In genomic region chr2:12717191-12717987, GRCh38 we compare ENCODE assay signal across 8 cellular contexts. TPM values are rescaled to one million over a fixed set of nuclear protein-coding genes. Genes with fewer than 3 reads are reported as not detected.
DNase-seq lines count a peak whose midpoint lies in the region; ATAC-seq, FAIRE-seq and TF ChIP-seq lines count a peak whose summit lies in the region.

No MANE protein-coding gene starts in this region.

- BruUV-seq in GM12878 (replicated peaks; lab: Mats Ljungman, UMichigan), result TSS peak; percentile 58

- H3K9me3 ChIP-seq in MM.1S (replicated peaks; ENCODE audit: insufficient read depth, low read length) (no peaks in the 10 kb centered on the region), GM12878 (replicated peaks; ENCODE audit: control insufficient read depth, insufficient read depth, low read length) (no peaks in the 10 kb centered on the region), skeletal muscle satellite cell (replicated peaks; ENCODE audit: low read length) (no peaks in the 10 kb centered on the region)

- TF ChIP-seq RAD21 in GM12878 (IDR thresholded peaks at IDR 0.05; ENCODE audit: insufficient read depth, low read depth, low read length), result peak; percentile 34; the same call in 1 of the 2 replicates

- TF ChIP-seq POLR2A in GM12878 (IDR thresholded peaks at IDR 0.05; ENCODE audit: low read depth, low read length), result no peak

- POLR2A ChIA-PET in GM12878 (lab: Charles Lee), result interaction anchor here (0.5 to 1.1 kb wide), 3 partner anchors 422 to 845 kb away, joined by 3 to 6 read pairs (median 6); no protein-coding TSS in a partner anchor

- H3K79me2 ChIP-seq in MM.1S (ENCODE audit: low read length) (0 out of 2 replicates have a peak, but pooled peaks cover 4% of the 10 kb centered on the region), GM12878 (ENCODE audit: control insufficient read depth, insufficient read depth, low read length) (no peaks in the 10 kb centered on the region)

- H3K9ac ChIP-seq in MM.1S (ENCODE audit: low read length) (peak overlapping the region; percentile 70), GM12878 (ENCODE audit: control insufficient read depth, insufficient read depth, low read length) (peak overlapping the region; percentile 50; the same call in 1 of the 2 replicates), skeletal muscle satellite cell (ENCODE audit: low read depth, low read length) (peak overlapping the region; percentile 90)

- SMC1A ChIA-PET in GM12878 (lab: Charles Lee; ENCODE audit: uncharacterized antibody, unreplicated experiment), result interaction anchor here (0.7 to 5.0 kb wide), 16 partner anchors 10 to 888 kb away, joined by 3 to 48 read pairs (median 5); no protein-coding TSS in a partner anchor

- H3K27me3 ChIP-seq in MM.1S (replicated peaks; ENCODE audit: insufficient read depth, low read length) (no peaks in the 10 kb centered on the region), GM12878 (replicated peaks in 1 of 2; ENCODE audit: control insufficient read depth in 2 of 2, insufficient read depth in 2 of 2, low read length in 1 of 2) (peaks cover 0 to 18% of the 10 kb centered on the region in 2 experiments; a peak in 2 of 4 replicates), skeletal muscle satellite cell (ENCODE audit: control insufficient read depth, insufficient read depth, low read length) (no peaks in the 10 kb centered on the region)

- CTCF ChIA-PET in GM12878 (lab: Yijun Ruan, JAX), result interaction anchor here (0.6 to 4.2 kb wide), 26 partner anchors 8 to 1269 kb away, joined by 3 to 65 read pairs (median 5); no protein-coding TSS in a partner anchor

- H2AFZ ChIP-seq in MM.1S (ENCODE audit: low read length), result peak overlapping the region; percentile 93
- peak overlapping the region; percentile 68 for H2AFZ ChIP-seq in GM12878 (ENCODE audit: control insufficient read depth, low read depth, low read length)

- H3K4me1 ChIP-seq in MM.1S (ENCODE audit: low read length), result 0 out of 2 replicates have a peak, but pooled peaks cover 3% of the 10 kb centered on the region
- peaks cover 3% of the 10 kb centered on the region; the same call in 1 of the 2 replicates for H3K4me1 ChIP-seq in GM12878 (ENCODE audit: control insufficient read depth, insufficient read depth, low read length)
- peaks cover 54% of the 10 kb centered on the region for H3K4me1 ChIP-seq in skeletal muscle satellite cell (ENCODE audit: control insufficient read depth, insufficient read depth, low read length)

- no peak for TF ChIP-seq EP300 in GM12878 (IDR thresholded peaks at IDR 0.05; ENCODE audit: borderline replicate concordance in 1 of 2, control insufficient read depth in 1 of 2, low read depth in 2 of 2, low read length in 2 of 2)

- RAD21 ChIA-PET in GM12878 (lab: Charles Lee; ENCODE audit: unreplicated experiment), result interaction anchor here (0.6 to 4.2 kb wide), 24 partner anchors 8 to 1719 kb away, joined by 3 to 48 read pairs (median 5); no protein-coding TSS in a partner anchor

- H3K4me2 ChIP-seq in MM.1S (ENCODE audit: low read depth, low read length), result peak overlapping the region; percentile 93
- H3K4me2 ChIP-seq in GM12878 (ENCODE audit: control insufficient read depth, insufficient read depth), result peak overlapping the region; percentile 96
- peak overlapping the region; percentile 86 for H3K4me2 ChIP-seq in skeletal muscle satellite cell (ENCODE audit: low read length)

- peak overlapping the region; percentile 54; the same call in 1 of the 2 replicates for H3K27ac ChIP-seq in MM.1S (ENCODE audit: low read length)
- H3K27ac ChIP-seq in GM12878 (ENCODE audit: control insufficient read depth, insufficient read depth), result no peak overlapping the region

- peak; percentile 27 for FAIRE-seq in GM12878 (lab: Jason Lieb, UNC)

- H4K20me1 ChIP-seq in MM.1S (ENCODE audit: insufficient read depth, low read length) (no peaks in the 10 kb centered on the region), GM12878 (ENCODE audit: control insufficient read depth, insufficient read depth) (0 out of 2 replicates have a peak, but pooled peaks cover 3% of the 10 kb centered on the region)

- 2% methylated on average over 70 of the region's 72 CpGs for WGBS in GM12878 (ENCODE audit: insufficient coverage, insufficient replicate concordance, low lambda C conversion rate, missing lambda C conversion rate)

- DNase-seq in NK-92 treated with Interleukin-12 subunit alpha and Interleukin-12 subunit beta, amount 100 ng/mL, for 24 hours (lab: John Stamatoyannopoulos, UW), result peak; percentile 42
- no peak for DNase-seq in NK-92 (lab: John Stamatoyannopoulos, UW; ENCODE audit: unreplicated experiment)
- peak; percentile 54 for DNase-seq in MM.1S
- peak; percentile 31 to 83 (median 56) for DNase-seq in T-helper 2 cell
- DNase-seq in GM12878 (ENCODE audit: low read depth, low spot score), result no peak

- H3F3A ChIP-seq in MM.1S (ENCODE audit: insufficient read depth, low read length), result 0 out of 2 replicates have a peak, but pooled peaks cover 10% of the 10 kb centered on the region

- in situ Hi-C loops in GM12878 (cut with MboI), result loop anchor here (5.0 kb wide), 1 partner anchor 885 kb away; no protein-coding TSS in a partner anchor

- intact Hi-C loops in GM12878 (cut with micrococcal nuclease; ENCODE audit: unreplicated experiment), result loop anchor here (2.0 to 5.0 kb wide), 9 partner anchors 175 to 849 kb away; no protein-coding TSS in a partner anchor

- H3K4me3 ChIP-seq in MM.1S (ENCODE audit: low read length) (peak overlapping the region; percentile 89), GM12878 (peak overlapping the region; percentile 87), iPS-11a (ENCODE audit: low read depth, low read length) (peak overlapping the region; percentile 72), skeletal muscle satellite cell (ENCODE audit: low read length) (peak overlapping the region; percentile 88)

- peak; percentile 34; the same call in 1 of the 2 replicates for TF ChIP-seq CTCF in MM.1S (IDR thresholded peaks at IDR 0.05; ENCODE audit: low read length)
- peak; percentile 9 to 42 (median 33); a peak in 4 of 6 replicates for TF ChIP-seq CTCF in GM12878 (IDR thresholded peaks at IDR 0.05 in 2 of 3, conservative IDR thresholded peaks at IDR 0.05 in 1 of 3; ENCODE audit: control insufficient read depth in 2 of 3, extremely low read depth in 1 of 3, insufficient read depth in 1 of 3, low read depth in 3 of 3, low read length in 3 of 3)

- ATAC-seq in GM12878, result peak; percentile 66
- ATAC-seq in HG02588 (IDR thresholded peaks at IDR 0.05; ENCODE audit: unreplicated experiment), result no peak

- H3K9me2 ChIP-seq in MM.1S (replicated peaks; ENCODE audit: insufficient read depth, low read length), result no peaks in the 10 kb centered on the region

- H3K36me3 ChIP-seq in MM.1S (replicated peaks; ENCODE audit: insufficient read depth, low read length), result no peaks in the 10 kb centered on the region
- no peaks in the 10 kb centered on the region for H3K36me3 ChIP-seq in GM12878 (ENCODE audit: control insufficient read depth in 2 of 2, insufficient read depth in 2 of 2, low read length in 1 of 2)
- H3K36me3 ChIP-seq in skeletal muscle satellite cell (ENCODE audit: insufficient read depth, low read length), result no peaks in the 10 kb centered on the region

TF ChIP-seq in GM12878, 131 proteins besides CTCF, POLR2A, EP300 and RAD21:
- TF ChIP-seq SUZ12 (IDR thresholded peaks at IDR 0.05; ENCODE audit: unreplicated experiment) (peak; percentile 27), IKZF1 (conservative IDR thresholded peaks at IDR 0.05) (peak; percentile 24), BHLHE40 (IDR thresholded peaks at IDR 0.05; ENCODE audit: borderline replicate concordance in 1 of 2, low read depth in 2 of 2, low read length in 1 of 2) (peak in 1 of 2 experiments; percentile 13; a peak in 1 of 4 replicates), RB1 (IDR thresholded peaks at IDR 0.05; ENCODE audit: borderline replicate concordance) (0 out of 2 replicates have a peak, but pooled peaks have one; percentile 19), SREBF2 (IDR thresholded peaks at IDR 0.05; ENCODE audit: low read length) (no peak), NKRF (conservative IDR thresholded peaks at IDR 0.05) (peak; percentile 39; the same call in 1 of the 2 replicates), IKZF2 (IDR thresholded peaks at IDR 0.05) (no peak)

RNA-seq across cellular contexts. Expression of gene TRIB2, which starts 0.7 kb away (rescaled TPM):
- 16.9 and 24.4 TPM in 2 replicates for total RNA-seq in GM12878 (2013; cell fraction: nucleolus; rRNA removed)
- total RNA-seq in GM12878 (2014; rRNA removed) (8.6 and 9.2 TPM in 2 replicates), GM12878 (2014; rRNA removed; fragmentation: Illumina TruSeq; extraction: Trizol) (5.2 and 5.3 TPM in 2 replicates), GM12878 (2021) (8.4 and 9.7 TPM in 2 replicates)
- 3.3 TPM for polyA plus RNA-seq in GM12878 (2011; ENCODE audit: low read depth)
- polyA plus RNA-seq in GM12878 (2011; rRNA removed) (5.1 and 6.4 TPM in 2 replicates), GM12878 (2014; fragmentation: Illumina TruSeq; extraction: Trizol) (6.8 and 7.3 TPM in 2 replicates), GM12878 (2014; fragmentation: Nextera tagmentation; extraction: Ambion mirVana) (1 to 10 TPM; 1.6 to 3.5 TPM), GM12878 (2014; rRNA removed) (6.8 and 9.0 TPM in 2 replicates), GM12878 (2016; fragmentation: Nextera tagmentation; extraction: Ambion mirVana) (1 to 10 TPM; 3.9 to 5.1 TPM)
- polyA plus RNA-seq in GM12878 (2011; cell fraction: cytosol; rRNA removed), result 6.0 and 6.1 TPM in 2 replicates
- polyA plus RNA-seq in GM12878 (2011; cell fraction: nucleus; rRNA removed), result 8.2 and 11.0 TPM in 2 replicates
- 2.4 and 2.8 TPM in 2 replicates for polyA plus RNA-seq in GM12878 (2012)
- polyA minus RNA-seq in GM12878 (2011; rRNA and poly(A)+ RNA removed), result 2.6 and 4.8 TPM in 2 replicates
- polyA minus RNA-seq in GM12878 (2011; cell fraction: cytosol; rRNA and poly(A)+ RNA removed), result 1.9 and 4.3 TPM in 2 replicates
- 7.5 and 9.4 TPM in 2 replicates for polyA minus RNA-seq in GM12878 (2011; cell fraction: nucleus; rRNA and poly(A)+ RNA removed)
- total RNA-seq in skeletal muscle satellite cell (2012; rRNA removed), result 17.5 and 28.4 TPM in 2 replicates

Comparison
In these comparisons a context has a peak if more than half of its experiments do, and no peak if none do; other contexts are left out.
1. DNase-seq: peak in NK-92 treated with Interleukin-12 subunit alpha and Interleukin-12 subunit beta, amount 100 ng/mL, for 24 hours (single experiment), MM.1S (single experiment) and T-helper 2 cell (5 of 5); none in NK-92 (single experiment) and GM12878 (single experiment).
2. Peak in every context shown above with its lines, with median percentiles within 50 percentile points of each other: H3K4me2 ChIP-seq, H3K4me3 ChIP-seq and H3K9ac ChIP-seq.